ENCODE assay signal across 8 cellular contexts in the genomic region with DNA sequence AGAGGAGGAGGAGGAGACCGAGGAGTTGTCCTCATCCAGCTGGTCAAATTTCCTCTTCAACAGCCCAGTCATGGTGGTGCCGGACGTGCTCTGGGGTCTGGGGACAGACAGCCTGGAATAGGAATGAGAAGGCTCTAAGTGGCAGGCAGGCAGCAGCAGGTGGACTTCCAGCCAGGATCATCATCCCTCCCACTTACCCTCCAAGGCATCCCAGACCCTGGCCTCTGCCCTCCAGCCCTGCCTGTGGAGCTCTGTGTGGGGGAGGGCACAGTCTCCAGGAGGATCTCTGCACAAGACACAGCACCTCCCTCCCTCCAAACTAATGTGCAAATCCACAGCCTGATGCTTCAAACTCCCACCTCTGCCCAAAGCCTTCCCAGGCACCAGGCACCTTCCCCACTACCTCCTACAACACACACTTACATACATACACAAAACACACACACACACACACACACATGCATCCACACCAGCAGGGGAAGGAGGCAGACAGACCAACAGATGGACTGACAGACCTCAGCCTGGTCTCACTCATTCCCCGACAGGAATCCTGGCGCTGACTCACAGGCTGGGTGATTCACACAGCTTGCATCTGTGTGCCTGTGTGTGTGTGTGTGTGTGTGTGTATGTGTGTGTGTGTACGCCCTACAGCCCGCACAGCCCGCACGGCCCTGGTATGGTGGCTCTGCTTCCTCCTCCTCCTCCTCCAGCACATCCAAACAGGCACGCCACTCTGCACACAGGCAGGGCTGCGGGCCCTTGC. TPM values are rescaled to one million over a fixed set of nuclear protein-coding genes. Genes with fewer than 3 reads are reported as not detected.
DNase-seq lines count a peak whose midpoint lies in the region; ATAC-seq, FAIRE-seq and TF ChIP-seq lines count a peak whose summit lies in the region.

No MANE protein-coding gene starts in this region.

- peaks cover 46% of the 10 kb centered on the region for H3K79me2 ChIP-seq in HepG2 (ENCODE audit: insufficient read depth, low read length)

- no peak overlapping the region for H3K4me3 ChIP-seq in HepG2 (replicated peaks in 1 of 3; ENCODE audit: insufficient read depth in 1 of 3, low read depth in 2 of 3, low read length in 3 of 3)

- no peaks in the 10 kb centered on the region for H3K27me3 ChIP-seq in HepG2 (ENCODE audit: control insufficient read depth in 1 of 2, insufficient read depth in 2 of 2, low read length in 2 of 2)

- H3K4me2 ChIP-seq in HepG2 (ENCODE audit: low read depth, low read length): no peak overlapping the region

- H3K27ac Mint-ChIP-seq in IgD-negative memory B cell (peak overlapping the region; percentile 94 to 97 (median 94)), WTC11 (peak overlapping the region; percentile 73)

- peaks cover 7% of the 10 kb centered on the region for H3K36me3 Mint-ChIP-seq in IgD-negative memory B cell
- peaks cover 34% of the 10 kb centered on the region for H3K36me3 Mint-ChIP-seq in WTC11

- no peak for FAIRE-seq in HepG2 (lab: Jason Lieb, UNC)

- POLR2A ChIA-PET in WTC11 (lab: Charles Lee) (no interaction called here), HepG2 (lab: Yijun Ruan, JAX) (no interaction called here)

- H3K4me1 Mint-ChIP-seq in IgD-negative memory B cell: peaks cover 55 to 75% (median 70%) of the 10 kb centered on the region in 3 donors
- peaks cover 58% of the 10 kb centered on the region for H3K4me1 Mint-ChIP-seq in WTC11

- TF ChIP-seq POLR2A in HepG2 (IDR thresholded peaks at IDR 0.05; ENCODE audit: insufficient read depth in 1 of 2, low read depth in 2 of 2, low read length in 2 of 2): no peak; a peak in 1 of 4 replicates

- 95% methylated on average over 10 of the region's 11 CpGs for WGBS in HepG2 (ENCODE audit: low lambda C conversion rate)

- peaks cover 58% of the 10 kb centered on the region for H4K20me1 ChIP-seq in HepG2 (ENCODE audit: insufficient read depth, low read length)

- TF ChIP-seq CTCF in WTC11 (IDR thresholded peaks at IDR 0.05): no peak
- no peak for TF ChIP-seq CTCF in HepG2 (CRISPR knock-in tag; IDR thresholded peaks at IDR 0.05)

- H3K9ac ChIP-seq in HepG2 (ENCODE audit: insufficient read depth, low read depth, low read length): no peak overlapping the region

- no peak for TF ChIP-seq EP300 in HepG2 (IDR thresholded peaks at IDR 0.05; ENCODE audit: low read depth in 2 of 2, low read length in 2 of 2)
- TF ChIP-seq EP300 in HepG2 (CRISPR knock-in tag; IDR thresholded peaks at IDR 0.05; ENCODE audit: borderline replicate concordance): no peak

- no peaks in the 10 kb centered on the region for H3K9me3 ChIP-seq in HepG2 (ENCODE audit: low read length)

- H3K9me3 Mint-ChIP-seq in IgD-negative memory B cell (no peaks in the 10 kb centered on the region), WTC11 (no peaks in the 10 kb centered on the region)

- intact Hi-C loops in HepG2 (cut with micrococcal nuclease; ENCODE audit: unreplicated experiment): no loop called here

- peaks cover 55% of the 10 kb centered on the region for H3K4me1 ChIP-seq in HepG2 (ENCODE audit: insufficient read depth, low read length)

- DNase-seq in GM03348 (ENCODE audit: low spot score) (peak; percentile 92), WTC11 (ENCODE audit: low spot score) (no peak), caudate nucleus (lab: John Stamatoyannopoulos, UW) (peak in 47 of 61 donors; percentile 15 to 85 (median 48)), HepG2 (ENCODE audit: low spot score) (peak; percentile 29), ecto neural progenitor cell (ENCODE audit: low spot score) (no peak)
- DNase-seq in stimulated activated CD4-positive, alpha-beta T cell treated with anti-CD3 and anti-CD28 coated beads, TNF-alpha, amount 100 ng/mL, for 1 hour (ENCODE audit: low read depth in 3 of 3, low spot score in 1 of 3): peak in 2 of 3 donors; percentile 35 to 60

- peak overlapping the region; percentile 79 for H3K27ac ChIP-seq in caudate nucleus (ENCODE audit: low read depth, low read length)
- no peak overlapping the region for H3K27ac ChIP-seq in HepG2 (ENCODE audit: extremely low read length, insufficient read depth, low read length)

- H3K36me3 ChIP-seq in HepG2 (replicated peaks in 1 of 2; ENCODE audit: control insufficient read depth in 1 of 2, insufficient read depth in 2 of 2, low read length in 2 of 2): peaks cover 30 to 53% of the 10 kb centered on the region in 2 experiments; a peak in 4 of 5 replicates

- BruUV-seq in HepG2 (replicated peaks; lab: Mats Ljungman, UMichigan): no TSS peak

- CTCF ChIA-PET in WTC11 (lab: Charles Lee) (interaction anchor here (0.6 to 2.9 kb wide), 4 partner anchors 16 to 141 kb away, joined by 3 to 12 read pairs (median 4); no protein-coding TSS in a partner anchor), HepG2 (lab: Yijun Ruan, JAX; ENCODE audit: low intra/inter-chr PET ratio, low total read pairs) (no interaction called here)

- H3K4me3 Mint-ChIP-seq in IgD-negative memory B cell (peak overlapping the region; percentile 72 to 94 (median 86)), WTC11 (no peak overlapping the region)

- no peak for TF ChIP-seq RAD21 in HepG2 (CRISPR knock-in tag; IDR thresholded peaks at IDR 0.05)

- H3K27me3 Mint-ChIP-seq in IgD-negative memory B cell: peaks cover 3% of the 10 kb centered on the region
- H3K27me3 Mint-ChIP-seq in WTC11 (ENCODE audit: low read depth): no peaks in the 10 kb centered on the region

- H2AFZ ChIP-seq in HepG2 (ENCODE audit: low read length): no peak overlapping the region

- ATAC-seq in WTC11: no peak
- peak; percentile 6 for ATAC-seq in HepG2
- ATAC-seq in GM21786 (IDR thresholded peaks at IDR 0.05; ENCODE audit: unreplicated experiment): no peak

- in situ Hi-C loops in HepG2 (cut with HindIII; ENCODE audit: extremely low pct_ligation_motif_present, low pct_unique_long_range_greater_than_20kb): no loop called here

RNA-seq across cellular contexts. Expression of gene CSRNP1, which starts 6.6 kb away (rescaled TPM):
- polyA plus RNA-seq in IgD-negative memory B cell (79.9 TPM), HepG2 (2011; rRNA removed) (11.3 and 13.1 TPM in 2 replicates)
- total RNA-seq in WTC11 (2021) (8.0 to 8.7 TPM (median 8.5 TPM) in 3 replicates), HepG2 (2016; rRNA removed; fragmentation: Illumina TruSeq; extraction: Trizol) (9.3 and 10.8 TPM in 2 replicates)
- 1.5 and 2.3 TPM in 2 replicates for total RNA-seq in HepG2 (2016; cell fraction: cytosol; rRNA removed; fragmentation: Illumina TruSeq; extraction: Trizol; ENCODE audit: low read depth)
- 7.4 and 10.8 TPM in 2 replicates for total RNA-seq in HepG2 (2016; cell fraction: insoluble cytoplasmic fraction; rRNA removed; fragmentation: Illumina TruSeq; extraction: Trizol)
- 6.2 TPM in 2 replicates for total RNA-seq in HepG2 (2016; cell fraction: membrane; rRNA removed; fragmentation: Illumina TruSeq; extraction: Trizol)
- total RNA-seq in HepG2 (2016; cell fraction: nucleus; rRNA removed; fragmentation: Illumina TruSeq; extraction: Trizol): 8.4 and 9.2 TPM in 2 replicates
- 10.2 and 11.5 TPM in 2 replicates for polyA plus RNA-seq in HepG2 (2011; cell fraction: cytosol; rRNA removed)
- 16.5 and 19.1 TPM in 2 replicates for polyA plus RNA-seq in HepG2 (2011; cell fraction: nucleus; rRNA removed)
- 7.1 and 11.4 TPM in 2 replicates for polyA plus RNA-seq in HepG2 (2012)
- 0.62 and 0.80 TPM in 2 replicates for polyA plus RNA-seq in HepG2 (2016; cell fraction: cytosol; fragmentation: Illumina TruSeq; extraction: Trizol; ENCODE audit: low read depth)
- polyA plus RNA-seq in HepG2 (2016; cell fraction: insoluble cytoplasmic fraction; fragmentation: Illumina TruSeq; extraction: Trizol; ENCODE audit: low read depth): 5.7 and 6.6 TPM in 2 replicates
- polyA plus RNA-seq in HepG2 (2016; cell fraction: membrane; fragmentation: Illumina TruSeq; extraction: Trizol; ENCODE audit: low read depth): 2.0 and 2.4 TPM in 2 replicates
- polyA plus RNA-seq in HepG2 (2016; cell fraction: nucleus; fragmentation: Illumina TruSeq; extraction: Trizol; ENCODE audit: insufficient read depth, low read depth): 11.8 and 12.9 TPM in 2 replicates
- polyA minus RNA-seq in HepG2 (2011; rRNA and poly(A)+ RNA removed; ENCODE audit: low replicate concordance): 16.7 and 44.8 TPM in 2 replicates
- polyA minus RNA-seq in HepG2 (2011; cell fraction: cytosol; rRNA and poly(A)+ RNA removed): 13.3 and 14.3 TPM in 2 replicates
- 18.9 and 21.8 TPM in 2 replicates for polyA minus RNA-seq in HepG2 (2011; cell fraction: nucleus; rRNA and poly(A)+ RNA removed)

RNA-seq across cellular contexts. Expression of gene TTC21A, which starts 39.3 kb away (rescaled TPM):
- polyA plus RNA-seq in IgD-negative memory B cell (5.5 TPM), HepG2 (2011; rRNA removed) (1.5 and 1.6 TPM in 2 replicates)
- total RNA-seq in WTC11 (2021) (3.8 to 4.6 TPM (median 4.4 TPM) in 3 replicates), HepG2 (2016; rRNA removed; fragmentation: Illumina TruSeq; extraction: Trizol) (0.31 and 0.39 TPM in 2 replicates)
- total RNA-seq in HepG2 (2016; cell fraction: cytosol; rRNA removed; fragmentation: Illumina TruSeq; extraction: Trizol; ENCODE audit: low read depth): 0.88 TPM in 1 of 2 replicates, not detected in the other
- 0.26 and 0.36 TPM in 2 replicates for total RNA-seq in HepG2 (2016; cell fraction: insoluble cytoplasmic fraction; rRNA removed; fragmentation: Illumina TruSeq; extraction: Trizol)
- 0.07 and 0.22 TPM in 2 replicates for total RNA-seq in HepG2 (2016; cell fraction: membrane; rRNA removed; fragmentation: Illumina TruSeq; extraction: Trizol)
- total RNA-seq in HepG2 (2016; cell fraction: nucleus; rRNA removed; fragmentation: Illumina TruSeq; extraction: Trizol): 0.50 and 2.4 TPM in 2 replicates
- 0.27 and 0.48 TPM in 2 replicates for polyA plus RNA-seq in HepG2 (2011; cell fraction: cytosol; rRNA removed)
- 4.9 and 6.3 TPM in 2 replicates for polyA plus RNA-seq in HepG2 (2011; cell fraction: nucleus; rRNA removed)
- 0.63 and 0.74 TPM in 2 replicates for polyA plus RNA-seq in HepG2 (2012)
- polyA plus RNA-seq in HepG2 (2016; cell fraction: cytosol; fragmentation: Illumina TruSeq; extraction: Trizol; ENCODE audit: low read depth): 0.08 and 0.12 TPM in 2 replicates
- polyA plus RNA-seq in HepG2 (2016; cell fraction: insoluble cytoplasmic fraction; fragmentation: Illumina TruSeq; extraction: Trizol; ENCODE audit: low read depth): 0.25 and 0.41 TPM in 2 replicates
- 0.14 and 0.63 TPM in 2 replicates for polyA plus RNA-seq in HepG2 (2016; cell fraction: membrane; fragmentation: Illumina TruSeq; extraction: Trizol; ENCODE audit: low read depth)
- 2.2 TPM in 2 replicates for polyA plus RNA-seq in HepG2 (2016; cell fraction: nucleus; fragmentation: Illumina TruSeq; extraction: Trizol; ENCODE audit: insufficient read depth, low read depth)
- polyA minus RNA-seq in HepG2 (2011; rRNA and poly(A)+ RNA removed; ENCODE audit: low replicate concordance): 1.4 and 2.3 TPM in 2 replicates
- 0.53 TPM in 1 of 2 replicates, not detected in the other for polyA minus RNA-seq in HepG2 (2011; cell fraction: cytosol; rRNA and poly(A)+ RNA removed)
- polyA minus RNA-seq in HepG2 (2011; cell fraction: nucleus; rRNA and poly(A)+ RNA removed): 3.1 and 5.3 TPM in 2 replicates

RNA-seq across cellular contexts. Expression of gene GORASP1, which starts 39.4 kb away (rescaled TPM):
- polyA plus RNA-seq in IgD-negative memory B cell (33.3 TPM), HepG2 (2011; rRNA removed) (39.8 and 41.6 TPM in 2 replicates)
- total RNA-seq in WTC11 (2021) (44.6 to 50.7 TPM (median 47.4 TPM) in 3 replicates), HepG2 (2016; rRNA removed; fragmentation: Illumina TruSeq; extraction: Trizol) (27.0 and 36.4 TPM in 2 replicates)
- total RNA-seq in HepG2 (2016; cell fraction: cytosol; rRNA removed; fragmentation: Illumina TruSeq; extraction: Trizol; ENCODE audit: low read depth): 6.2 and 6.3 TPM in 2 replicates
- total RNA-seq in HepG2 (2016; cell fraction: insoluble cytoplasmic fraction; rRNA removed; fragmentation: Illumina TruSeq; extraction: Trizol): 24.7 and 34.0 TPM in 2 replicates
- 11.1 and 12.7 TPM in 2 replicates for total RNA-seq in HepG2 (2016; cell fraction: membrane; rRNA removed; fragmentation: Illumina TruSeq; extraction: Trizol)
- total RNA-seq in HepG2 (2016; cell fraction: nucleus; rRNA removed; fragmentation: Illumina TruSeq; extraction: Trizol): 42.3 and 46.1 TPM in 2 replicates
- polyA plus RNA-seq in HepG2 (2011; cell fraction: cytosol; rRNA removed): 22.2 and 27.9 TPM in 2 replicates
- polyA plus RNA-seq in HepG2 (2011; cell fraction: nucleus; rRNA removed): 99.2 and 109 TPM in 2 replicates
- 14.9 and 22.9 TPM in 2 replicates for polyA plus RNA-seq in HepG2 (2012)
- 2.9 and 3.2 TPM in 2 replicates for polyA plus RNA-seq in HepG2 (2016; cell fraction: cytosol; fragmentation: Illumina TruSeq; extraction: Trizol; ENCODE audit: low read depth)
- polyA plus RNA-seq in HepG2 (2016; cell fraction: insoluble cytoplasmic fraction; fragmentation: Illumina TruSeq; extraction: Trizol; ENCODE audit: low read depth): 28.7 and 29.9 TPM in 2 replicates
- 7.1 and 7.7 TPM in 2 replicates for polyA plus RNA-seq in HepG2 (2016; cell fraction: membrane; fragmentation: Illumina TruSeq; extraction: Trizol; ENCODE audit: low read depth)
- polyA plus RNA-seq in HepG2 (2016; cell fraction: nucleus; fragmentation: Illumina TruSeq; extraction: Trizol; ENCODE audit: insufficient read depth, low read depth): 59.7 and 73.8 TPM in 2 replicates
- 59.3 and 84.8 TPM in 2 replicates for polyA minus RNA-seq in HepG2 (2011; rRNA and poly(A)+ RNA removed; ENCODE audit: low replicate concordance)
- 13.8 and 14.9 TPM in 2 replicates for polyA minus RNA-seq in HepG2 (2011; cell fraction: cytosol; rRNA and poly(A)+ RNA removed)
- polyA minus RNA-seq in HepG2 (2011; cell fraction: nucleus; rRNA and poly(A)+ RNA removed): 46.4 and 49.4 TPM in 2 replicates

RNA-seq across cellular contexts. Expression of gene XIRP1, which starts 45.6 kb away (rescaled TPM):
- not detected for polyA plus RNA-seq in IgD-negative memory B cell
- total RNA-seq in WTC11 (2021): not detected in 3 replicates
- total RNA-seq in HepG2 (2016; rRNA removed; fragmentation: Illumina TruSeq; extraction: Trizol): not detected in 2 replicates
- not detected in 2 replicates for total RNA-seq in HepG2 (2016; cell fraction: cytosol; rRNA removed; fragmentation: Illumina TruSeq; extraction: Trizol; ENCODE audit: low read depth)
- total RNA-seq in HepG2 (2016; cell fraction: insoluble cytoplasmic fraction; rRNA removed; fragmentation: Illumina TruSeq; extraction: Trizol): not detected in 2 replicates
- total RNA-seq in HepG2 (2016; cell fraction: membrane; rRNA removed; fragmentation: Illumina TruSeq; extraction: Trizol): not detected in 2 replicates
- not detected in 2 replicates for total RNA-seq in HepG2 (2016; cell fraction: nucleus; rRNA removed; fragmentation: Illumina TruSeq; extraction: Trizol)
- polyA plus RNA-seq in HepG2 (2011; rRNA removed): not detected in 2 replicates
- not detected in 2 replicates for polyA plus RNA-seq in HepG2 (2011; cell fraction: cytosol; rRNA removed)
- 0.02 TPM in 1 of 2 replicates, not detected in the other for polyA plus RNA-seq in HepG2 (2011; cell fraction: nucleus; rRNA removed)
- polyA plus RNA-seq in HepG2 (2012): not detected in 2 replicates
- polyA plus RNA-seq in HepG2 (2016; cell fraction: cytosol; fragmentation: Illumina TruSeq; extraction: Trizol; ENCODE audit: low read depth): not detected in 2 replicates
- not detected in 2 replicates for polyA plus RNA-seq in HepG2 (2016; cell fraction: insoluble cytoplasmic fraction; fragmentation: Illumina TruSeq; extraction: Trizol; ENCODE audit: low read depth)
- polyA plus RNA-seq in HepG2 (2016; cell fraction: membrane; fragmentation: Illumina TruSeq; extraction: Trizol; ENCODE audit: low read depth): not detected in 2 replicates
- polyA plus RNA-seq in HepG2 (2016; cell fraction: nucleus; fragmentation: Illumina TruSeq; extraction: Trizol; ENCODE audit: insufficient read depth, low read depth): not detected in 2 replicates
- polyA minus RNA-seq in HepG2 (2011; rRNA and poly(A)+ RNA removed; ENCODE audit: low replicate concordance): not detected in 2 replicates
- polyA minus RNA-seq in HepG2 (2011; cell fraction: cytosol; rRNA and poly(A)+ RNA removed): not detected in 2 replicates
- not detected in 2 replicates for polyA minus RNA-seq in HepG2 (2011; cell fraction: nucleus; rRNA and poly(A)+ RNA removed)

Comparison
In these comparisons a context has a peak if more than half of its experiments do, and no peak if none do; other contexts are left out.
1. DNase-seq: peak in GM03348 (single experiment), caudate nucleus (47 of 61), HepG2 (single experiment) and stimulated activated CD4-positive, alpha-beta T cell treated with anti-CD3 and anti-CD28 coated beads, TNF-alpha, amount 100 ng/mL, for 1 hour (2 of 3); none in WTC11 (single experiment) and ecto neural progenitor cell (single experiment).